7 cellular contexts compared by ENCODE assay signal in genomic region chr1:7069888-7070287, GRCh38.
DNase-seq lines count a peak whose midpoint lies in the region; ATAC-seq and TF ChIP-seq lines count a peak whose summit lies in the region.

No MANE protein-coding gene starts in this region.

- BruUV-seq in IMR-90 (replicated peaks; lab: Mats Ljungman, UMichigan): no TSS peak

- H3K9me1 ChIP-seq in IMR-90 (ENCODE audit: insufficient read depth, low read length): no peaks in the 10 kb centered on the region

- no peak overlapping the region for H2BK5ac ChIP-seq in IMR-90 (ENCODE audit: low read depth, low read length, poor library complexity, severe bottlenecking)

- H3K36me3 ChIP-seq in IMR-90 (ENCODE audit: control insufficient read depth, insufficient read depth, low read length): no peaks in the 10 kb centered on the region
- H3K36me3 ChIP-seq in thyroid gland: no peaks in the 10 kb centered on the region

- no peak overlapping the region for H4K91ac ChIP-seq in IMR-90 (ENCODE audit: insufficient read depth, low read depth, low read length)

- POLR2A ChIA-PET in IMR-90 (lab: Charles Lee; ENCODE audit: unreplicated experiment): interaction anchor here (0.5 kb wide), 1 partner anchor 372 kb away, joined by 3 read pairs; no protein-coding TSS in a partner anchor

- dilution Hi-C loops in IMR-90 (cut with HindIII; ENCODE audit: low sequenced_read_pairs, unreplicated experiment): no loop called here

- H3K27me3 Mint-ChIP-seq in endothelial cell (ENCODE audit: unreplicated experiment): peaks cover 3% of the 10 kb centered on the region
- H3K27me3 Mint-ChIP-seq in type B pancreatic cell: peaks cover 60% of the 10 kb centered on the region

- no peak overlapping the region for H3K4me3 Mint-ChIP-seq in endothelial cell (ENCODE audit: unreplicated experiment)
- peak overlapping the region; percentile 85 for H3K4me3 Mint-ChIP-seq in type B pancreatic cell

- no peak for TF ChIP-seq CTCF in IMR-90 (conservative IDR thresholded peaks at IDR 0.05; ENCODE audit: low read depth, low read length)
- no peak for TF ChIP-seq CTCF in endothelial cell (IDR thresholded peaks at IDR 0.05; ENCODE audit: unreplicated experiment)
- TF ChIP-seq CTCF in lower leg skin (IDR thresholded peaks at IDR 0.05): no peak
- TF ChIP-seq CTCF in type B pancreatic cell (conservative IDR thresholded peaks at IDR 0.05): no peak
- no peak for TF ChIP-seq CTCF in thyroid gland (IDR thresholded peaks at IDR 0.05)

- H3K4me1 Mint-ChIP-seq in endothelial cell (ENCODE audit: unreplicated experiment) (no peaks in the 10 kb centered on the region), type B pancreatic cell (ENCODE audit: unreplicated experiment) (peaks cover 5% of the 10 kb centered on the region)

- no peak overlapping the region for H3K14ac ChIP-seq in IMR-90 (replicated peaks; ENCODE audit: low read depth, low read length)

- H4K20me1 ChIP-seq in IMR-90 (ENCODE audit: insufficient read depth, low read length): no peaks in the 10 kb centered on the region

- intact Hi-C loops in IMR-90 (cut with micrococcal nuclease) (loop anchor here (1.0 kb wide), 3 partner anchors 276 to 577 kb away; no protein-coding TSS in a partner anchor), lower leg skin (cut with DNase I; ENCODE audit: low total_unique reads) (no loop called here), thyroid gland (cut with DNase I) (loop anchor here (10.0 kb wide), 1 partner anchor 345 kb away; no protein-coding TSS in a partner anchor)

- CTCF ChIA-PET in IMR-90 (lab: Yijun Ruan, JAX): interaction anchor here (0.7 to 2.1 kb wide), 18 partner anchors 9 to 368 kb away, joined by 3 to 13 read pairs (median 3); no protein-coding TSS in a partner anchor

- H3K4me2 ChIP-seq in IMR-90 (ENCODE audit: low read depth, low read length): peak overlapping the region; percentile 76

- no peak overlapping the region for H2BK120ac ChIP-seq in IMR-90 (ENCODE audit: low read depth, low read length)

- WGBS in IMR-90 (ENCODE audit: extremely low coverage in 2 of 2, insufficient read length in 1 of 2), 2 experiments: 8% methylated on average over 15 of the region's 23 CpGs; no CpG with 5 or more reads in 1 of the 2 experiments
- WGBS in lower leg skin, 2 donors: 10 to 14% methylated on average over 15 to 23 of the region's 23 CpGs
- 9 to 11% methylated on average over 19 to 23 of the region's 23 CpGs for WGBS in thyroid gland, 2 donors

- no peak overlapping the region for H2AK5ac ChIP-seq in IMR-90 (ENCODE audit: low read depth, low read length)

- H3K36me3 Mint-ChIP-seq in endothelial cell (ENCODE audit: low read depth, unreplicated experiment) (no peaks in the 10 kb centered on the region), type B pancreatic cell (no peaks in the 10 kb centered on the region)

- in situ Hi-C loops in IMR-90 (cut with MboI; ENCODE audit: low sequenced_read_pairs): loop anchor here (10.0 kb wide), 1 partner anchor 275 kb away; no protein-coding TSS in a partner anchor

- H4K5ac ChIP-seq in IMR-90 (ENCODE audit: low read depth, low read length): no peak overlapping the region

- peak overlapping the region; percentile 19 for H3K4me3 ChIP-seq in IMR-90 (ENCODE audit: insufficient read depth, low read depth, low read length)
- peak overlapping the region; percentile 12 for H3K4me3 ChIP-seq in lower leg skin (ENCODE audit: low read depth, poor library complexity, severe bottlenecking)
- no peak overlapping the region for H3K4me3 ChIP-seq in thyroid gland (replicated peaks in 1 of 3)

- H3K9me3 Mint-ChIP-seq in endothelial cell (ENCODE audit: unreplicated experiment): no peaks in the 10 kb centered on the region
- H3K9me3 Mint-ChIP-seq in type B pancreatic cell: no peaks in the 10 kb centered on the region

- no peak overlapping the region for H3K18ac ChIP-seq in IMR-90 (ENCODE audit: low read depth, low read length)

- ATAC-seq in IMR-90 (ENCODE audit: low read depth) (peak; percentile 93), GM18873 (IDR thresholded peaks at IDR 0.05; ENCODE audit: low FRiP score, unreplicated experiment) (no peak)

- no peak overlapping the region for H2BK15ac ChIP-seq in IMR-90 (ENCODE audit: low read depth, low read length)

- H3K23ac ChIP-seq in IMR-90 (ENCODE audit: low read depth, low read length): no peak overlapping the region

- no peak for TF ChIP-seq POLR2A in IMR-90 (IDR thresholded peaks at IDR 0.05; ENCODE audit: low read depth, low read length)
- no peak for TF ChIP-seq POLR2A in lower leg skin (IDR thresholded peaks at IDR 0.05)
- TF ChIP-seq POLR2A in thyroid gland (IDR thresholded peaks at IDR 0.05): no peak

- H3K4me1 ChIP-seq in IMR-90 (ENCODE audit: control insufficient read depth, insufficient read depth, low read length) (no peaks in the 10 kb centered on the region), thyroid gland (peaks cover 0 to 3% of the 10 kb centered on the region in 2 donors)

- no peak overlapping the region for H3K9ac ChIP-seq in IMR-90 (ENCODE audit: low read depth, low read length)

- no peaks in the 10 kb centered on the region for H3K9me3 ChIP-seq in IMR-90 (ENCODE audit: control insufficient read depth, insufficient read depth, low read length)
- H3K9me3 ChIP-seq in thyroid gland: no peaks in the 10 kb centered on the region

- H2AFZ ChIP-seq in IMR-90 (replicated peaks; ENCODE audit: low read length, poor library complexity): peak overlapping the region; percentile 85

- H3K27me3 ChIP-seq in IMR-90 (ENCODE audit: control insufficient read depth, insufficient read depth, low read length): peaks cover 13% of the 10 kb centered on the region
- no peaks in the 10 kb centered on the region for H3K27me3 ChIP-seq in thyroid gland

- TF ChIP-seq RAD21 in IMR-90 (IDR thresholded peaks at IDR 0.05; ENCODE audit: low read length): no peak

- H4K8ac ChIP-seq in IMR-90 (ENCODE audit: low read depth in 2 of 2, low read length in 2 of 2): no peak overlapping the region

- no peak overlapping the region for H3K4ac ChIP-seq in IMR-90 (ENCODE audit: low read depth, low read length)

- H3K79me1 ChIP-seq in IMR-90 (ENCODE audit: low read depth in 1 of 2, low read length in 2 of 2): no peaks in the 10 kb centered on the region

- H3K27ac Mint-ChIP-seq in endothelial cell (ENCODE audit: unreplicated experiment): no peak overlapping the region
- H3K27ac Mint-ChIP-seq in type B pancreatic cell: no peak overlapping the region

- no peak for DNase-seq in IMR-90
- peak; percentile 31 for DNase-seq in endothelial cell (ENCODE audit: low spot score)
- DNase-seq in lower leg skin (ENCODE audit: low spot score in 2 of 2): no peak
- no peak for DNase-seq in type B pancreatic cell (ENCODE audit: extremely low spot score, unreplicated experiment)
- DNase-seq in activated CD4-positive, CD25-positive, alpha-beta regulatory T cell (lab: John Stamatoyannopoulos, UW): no peak
- DNase-seq in thyroid gland: no peak

- H2AK9ac ChIP-seq in IMR-90 (replicated peaks; ENCODE audit: low read depth, low read length, poor library complexity): no peak overlapping the region

- no peak overlapping the region for H2BK20ac ChIP-seq in IMR-90 (ENCODE audit: low read depth, low read length)

- H3K27ac ChIP-seq in IMR-90 (ENCODE audit: insufficient read depth, low read length): no peak overlapping the region
- H3K27ac ChIP-seq in thyroid gland: no peak overlapping the region

- H3K56ac ChIP-seq in IMR-90 (ENCODE audit: extremely low read depth, insufficient read depth, low read length): no peak overlapping the region

TF ChIP-seq in IMR-90, 13 proteins besides CTCF, POLR2A, EP300 and RAD21:
- TF ChIP-seq BHLHE40 (IDR thresholded peaks at IDR 0.05; ENCODE audit: low read depth, low read length) (no peak), ELK1 (IDR thresholded peaks at IDR 0.05; ENCODE audit: borderline replicate concordance, low read depth, low read length) (no peak), FOS (IDR thresholded peaks at IDR 0.05; ENCODE audit: low read depth, low read length) (no peak), CEBPB (IDR thresholded peaks at IDR 0.05; ENCODE audit: low read depth, low read length) (no peak), NFE2L2 (IDR thresholded peaks at IDR 0.05; ENCODE audit: low read depth, low read length) (no peak), SMC3 (IDR thresholded peaks at IDR 0.05; ENCODE audit: low read depth, low read length) (no peak), MAFK (IDR thresholded peaks at IDR 0.05; ENCODE audit: low read depth, low read length) (no peak), CHD1 (IDR thresholded peaks at IDR 0.05; ENCODE audit: low read depth, low read length) (no peak), MAZ (IDR thresholded peaks at IDR 0.05; ENCODE audit: borderline replicate concordance, low read depth, low read length) (no peak; the same call in 1 of the 2 replicates)
TF ChIP-seq in IMR-90: peak in this region for 0.

Comparison
In these comparisons a context has a peak if more than half of its experiments do, and no peak if none do; other contexts are left out.
1. H3K4me3 ChIP-seq: peak in IMR-90 (single experiment) and lower leg skin (single experiment); none in thyroid gland (0 of 3).